ENCODE assay signal across 8 cellular contexts in the genomic region with DNA sequence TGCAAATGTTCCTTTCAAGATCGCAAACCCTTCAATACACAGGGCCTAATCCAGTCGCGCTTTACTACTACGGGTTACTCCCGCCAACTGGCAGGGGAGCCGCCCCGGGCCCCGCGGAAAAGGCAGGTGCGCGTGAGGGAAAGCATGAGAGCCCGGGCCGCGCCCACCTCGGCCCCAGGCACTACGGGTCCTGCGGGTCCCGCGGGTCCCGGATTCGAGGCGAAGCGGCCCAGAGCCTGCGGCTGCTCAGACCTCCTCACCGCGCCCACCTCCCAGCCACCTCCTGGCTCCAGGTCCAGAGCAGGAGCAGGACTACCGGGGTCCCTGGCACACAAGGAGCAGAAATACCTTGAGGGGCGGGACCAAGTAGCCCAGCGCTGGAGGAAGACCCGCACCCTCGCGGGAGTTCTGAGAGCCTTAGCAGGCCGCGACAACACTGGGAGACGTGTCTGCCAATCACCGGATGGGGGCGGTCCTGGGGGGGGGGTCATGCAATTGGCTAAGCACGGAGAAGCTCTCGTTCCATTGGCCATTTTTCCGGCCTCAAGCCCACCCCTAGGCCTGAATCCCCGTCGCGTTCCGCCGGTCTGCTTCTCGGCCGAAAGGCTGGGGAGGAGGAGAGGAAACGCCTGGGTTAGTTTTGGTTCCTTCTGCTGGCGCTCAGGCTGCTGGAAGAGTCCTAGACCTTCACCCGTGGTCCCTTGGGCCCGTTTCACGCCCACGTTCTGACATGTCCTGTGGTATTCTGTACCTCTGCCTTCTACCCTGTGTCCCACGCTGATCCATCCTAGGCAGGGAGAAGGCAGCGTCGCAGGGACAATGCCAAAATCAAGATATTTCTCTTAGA. TPM values are rescaled to one million over a fixed set of nuclear protein-coding genes. Genes with fewer than 3 reads are reported as not detected.
DNase-seq lines count a peak whose midpoint lies in the region; ATAC-seq and TF ChIP-seq lines count a peak whose summit lies in the region.

No MANE protein-coding gene starts in this region.

- H3K27me3 ChIP-seq in Caco-2 (replicated peaks; ENCODE audit: control insufficient read depth, insufficient read depth, low read length) (no peaks in the 10 kb centered on the region), OCI-LY3 (ENCODE audit: low read depth, low read length) (no peaks in the 10 kb centered on the region)

- peak overlapping the region; percentile 79 for H3K4me2 ChIP-seq in OCI-LY3 (ENCODE audit: low read length)

- DNase-seq in Caco-2 (peak; percentile 93 to 96), HUDEP-2 (lab: John Stamatoyannopoulos, UW; ENCODE audit: unreplicated experiment in 76 of 76) (peak in 74 of 76 experiments; percentile 57 to 93 (median 87)), erythroblast (lab: John Stamatoyannopoulos, UW) (peak; percentile 94 to 95), mucosa of gallbladder (ENCODE audit: low spot score) (peak; percentile 94)
- DNase-seq in activated T-cell treated with anti-CD3 and anti-CD28 coated beads, Interleukin-2, amount 50 U/mL, for 1 hour = peak; percentile 83
- DNase-seq in stimulated activated CD8-positive, alpha-beta memory T cell treated with anti-CD3 and anti-CD28 coated beads, Interleukin-4, amount 100 ng/mL, for 24 hours (ENCODE audit: low read depth) = peak; percentile 82

- H2AFZ ChIP-seq in OCI-LY3 (ENCODE audit: low read depth, low read length) = peak overlapping the region; percentile 89

- peak; percentile 93 for ATAC-seq in GM21381 (IDR thresholded peaks at IDR 0.05; ENCODE audit: unreplicated experiment)

- no peaks in the 10 kb centered on the region for H4K20me1 ChIP-seq in OCI-LY3 (ENCODE audit: insufficient read depth, low read length)

- H3K4me1 ChIP-seq in Caco-2 = 0 out of 2 replicates have a peak, but pooled peaks cover 3% of the 10 kb centered on the region
- peaks cover 14% of the 10 kb centered on the region for H3K4me1 ChIP-seq in OCI-LY3 (ENCODE audit: low read length)

- no peaks in the 10 kb centered on the region for H3K79me2 ChIP-seq in OCI-LY3 (ENCODE audit: low read length)

- no peaks in the 10 kb centered on the region for H3K9me3 ChIP-seq in Caco-2
- H3K9me3 ChIP-seq in OCI-LY3 (ENCODE audit: insufficient read depth, low read length) = no peaks in the 10 kb centered on the region

- POLR2A ChIA-PET in Caco-2 (lab: Charles Lee) = interaction anchor here (0.6 to 1.6 kb wide), 14 partner anchors 10 to 1967 kb away, joined by 3 to 52 read pairs (median 3); a partner anchor contains a TSS

- no peaks in the 10 kb centered on the region for H3K9me3 Mint-ChIP-seq in Caco-2 (ENCODE audit: unreplicated experiment)

- H3K27me3 Mint-ChIP-seq in Caco-2 (ENCODE audit: insufficient read depth, unreplicated experiment) = no peaks in the 10 kb centered on the region

- H3K36me3 ChIP-seq in Caco-2 (ENCODE audit: control insufficient read depth, insufficient read depth, low read length) = no peaks in the 10 kb centered on the region
- H3K36me3 ChIP-seq in OCI-LY3 (replicated peaks; ENCODE audit: low read depth, low read length) = peaks cover 17% of the 10 kb centered on the region

- H3K36me3 Mint-ChIP-seq in Caco-2 (ENCODE audit: insufficient read depth, unreplicated experiment) = peaks cover 19% of the 10 kb centered on the region

- peak; percentile 90 for TF ChIP-seq POLR2A in erythroblast (IDR thresholded peaks at IDR 0.05; ENCODE audit: low read length)

- peak overlapping the region; percentile 81 for H3K9ac ChIP-seq in OCI-LY3 (ENCODE audit: low read length)

- peak overlapping the region; percentile 63 for H3K27ac ChIP-seq in OCI-LY3 (ENCODE audit: low read length)

- no peak for TF ChIP-seq CTCF in Caco-2 (IDR thresholded peaks at IDR 0.05; ENCODE audit: insufficient read depth in 1 of 2, low read depth in 1 of 2, low read length in 1 of 2, severe bottlenecking in 1 of 2, unreplicated experiment in 1 of 2)
- no peak for TF ChIP-seq CTCF in OCI-LY3 (IDR thresholded peaks at IDR 0.05; ENCODE audit: low read depth, low read length)

- peak overlapping the region; percentile 55 for H3K4me3 ChIP-seq in Caco-2 (ENCODE audit: low read depth, low read length)
- H3K4me3 ChIP-seq in OCI-LY3 (ENCODE audit: low read length) = peak overlapping the region; percentile 83

- H3K27ac Mint-ChIP-seq in Caco-2 (ENCODE audit: unreplicated experiment) = peak overlapping the region; percentile 26

- CTCF ChIA-PET in Caco-2 (lab: Charles Lee) = interaction anchor here (0.6 to 1.0 kb wide), 5 partner anchors 10 to 261 kb away, joined by 3 to 8 read pairs (median 4); no protein-coding TSS in a partner anchor

- BruUV-seq in Caco-2 (replicated peaks; lab: Mats Ljungman, UMichigan) = no TSS peak

- intact Hi-C loops in Caco-2 (cut with micrococcal nuclease; ENCODE audit: unreplicated experiment) = loop anchor here (1.0 to 5.0 kb wide), 3 partner anchors 21 to 261 kb away; no protein-coding TSS in a partner anchor

- H3K4me1 Mint-ChIP-seq in Caco-2 (ENCODE audit: low read depth, unreplicated experiment) = peaks cover 7% of the 10 kb centered on the region

- H3K4me3 Mint-ChIP-seq in Caco-2 (ENCODE audit: unreplicated experiment) = peak overlapping the region; percentile 70

RNA-seq across cellular contexts. Expression of a gene that starts 29.0 kb away (rescaled TPM):
- total RNA-seq in Caco-2 (2022) (73.3 and 85.6 TPM in 2 replicates), mucosa of gallbladder (0.66 TPM)

Comparison
In these comparisons a context has a peak if more than half of its experiments do, and no peak if none do; other contexts are left out.
1. Peak in every context shown above with its lines: DNase-seq, ATAC-seq, H3K4me3 ChIP-seq and H3K27ac ChIP-seq.
2. RNA of a gene that starts 29.0 kb away (total RNA-seq): 73.3 to 85.6 TPM in Caco-2; 0.66 TPM in mucosa of gallbladder (single experiment); every median in the first group is over 10 times any median in the second.